In genomic region chr4:5921074-5921473, GRCh38 we compare ENCODE assay signal across 13 cellular contexts. TPM values are rescaled to one million over a fixed set of nuclear protein-coding genes. Genes with fewer than 3 reads are reported as not detected.
"Had no signal": no experiment of that assay in that cellular context is flagged by ENCODE, and none has a peak within 500 bp of the region (broad histone marks: within the 10 kb centered on the region; RNA-seq: fewer than 3 reads in every experiment).

No MANE protein-coding gene starts in this region.

- H3K36me3 ChIP-seq: left ventricle myocardium inferior, sigmoid colon, thyroid gland had no signal

- DNase-seq: activated CD4-positive, alpha-beta memory T cell treated with anti-CD3 and anti-CD28 coated beads for 36 hours; activated CD4-positive, alpha-beta T cell treated with anti-CD3 and anti-CD28 coated beads for 36 hours; activated CD8-positive, alpha-beta memory T cell treated with anti-CD3 and anti-CD28 coated beads, Interleukin-2, amount 10 ng/mL, durations not matched to agents 7 days and 5 days; activated naive CD4-positive, alpha-beta T cell treated with anti-CD3 and anti-CD28 coated beads, Interleukin-2, amount 10 ng/mL, durations not matched to agents 7 days and 5 days; activated T-cell treated with anti-CD3 and anti-CD28 coated beads, Interleukin-2, amount 50 U/mL, for 1 hour; left ventricle myocardium inferior; mucosa of descending colon; sigmoid colon; stimulated activated CD4-positive, alpha-beta T cell treated with anti-CD3 and anti-CD28 coated beads, Interleukin-2, amount 100 ng/mL, for 24 hours; T-helper 2 cell; thyroid gland had no signal

- H3K27me3 ChIP-seq: thyroid gland had no signal

- H3K9me3 ChIP-seq: left ventricle myocardium inferior, mucosa of descending colon, sigmoid colon, thyroid gland had no signal

- H3K4me1 ChIP-seq: left ventricle myocardium inferior, sigmoid colon, thyroid gland had no signal

- H3K27ac ChIP-seq: hepatocyte, left ventricle myocardium inferior, sigmoid colon, thyroid gland had no signal

- H3K4me3 ChIP-seq: hepatocyte, left ventricle myocardium inferior, mucosa of descending colon, sigmoid colon, thyroid gland had no signal

RNA-seq across cellular contexts. Expression of gene CRMP1, which starts 28.2 kb away (rescaled TPM):
- total RNA-seq: activated CD4-positive, alpha-beta memory T cell treated with anti-CD3 and anti-CD28 coated beads for 36 hours; activated CD4-positive, alpha-beta T cell treated with anti-CD3 and anti-CD28 coated beads for 36 hours; naive thymus-derived CD8-positive, alpha-beta T cell had no signal
- polyA plus RNA-seq: naive thymus-derived CD8-positive, alpha-beta T cell had no signal
